In the genomic region with DNA sequence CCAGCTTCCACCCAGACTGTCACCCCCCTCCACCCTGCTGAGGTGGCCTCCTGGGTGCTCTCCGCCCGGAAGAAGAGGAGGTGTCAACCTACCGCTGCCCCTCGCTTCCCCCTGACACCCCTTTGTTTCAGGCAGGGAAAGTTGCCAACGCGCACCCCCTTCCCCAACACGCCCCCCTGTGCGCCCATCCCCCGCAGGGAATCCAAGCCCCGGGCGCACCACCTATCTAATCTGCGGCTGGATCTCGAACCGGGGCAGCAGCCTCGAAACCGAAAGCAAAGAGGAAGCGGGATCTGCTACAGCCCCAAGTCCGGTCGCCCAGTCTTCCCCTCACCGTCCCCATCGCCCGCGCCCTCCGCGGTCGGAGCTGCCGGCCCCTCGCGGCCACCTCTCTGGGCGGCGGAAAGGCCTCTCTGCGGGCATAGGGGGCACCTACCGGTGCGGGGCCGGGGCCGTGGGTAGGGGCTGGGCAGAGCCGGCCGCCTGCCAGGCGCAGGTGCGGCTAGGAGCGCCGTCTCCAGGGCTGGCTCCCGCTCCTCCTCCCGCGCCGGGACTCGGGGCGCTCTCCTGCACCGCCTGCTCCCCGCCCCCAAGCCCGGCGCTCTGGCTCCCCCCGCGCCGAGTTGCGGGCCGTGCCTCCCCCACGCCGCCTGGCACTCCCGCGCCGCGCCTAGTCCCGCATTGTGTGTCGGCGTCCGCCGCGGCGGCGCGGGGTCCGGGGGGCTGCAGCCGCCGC, we compare ENCODE assay signal across 1 cellular context.
TF ChIP-seq lines count a peak whose summit lies in the region.

No MANE protein-coding gene starts in this region.

TF ChIP-seq in HEK293, 187 proteins besides CTCF, POLR2A, EP300 and RAD21 (continued from another document):
- TF ChIP-seq, protein P1, sequence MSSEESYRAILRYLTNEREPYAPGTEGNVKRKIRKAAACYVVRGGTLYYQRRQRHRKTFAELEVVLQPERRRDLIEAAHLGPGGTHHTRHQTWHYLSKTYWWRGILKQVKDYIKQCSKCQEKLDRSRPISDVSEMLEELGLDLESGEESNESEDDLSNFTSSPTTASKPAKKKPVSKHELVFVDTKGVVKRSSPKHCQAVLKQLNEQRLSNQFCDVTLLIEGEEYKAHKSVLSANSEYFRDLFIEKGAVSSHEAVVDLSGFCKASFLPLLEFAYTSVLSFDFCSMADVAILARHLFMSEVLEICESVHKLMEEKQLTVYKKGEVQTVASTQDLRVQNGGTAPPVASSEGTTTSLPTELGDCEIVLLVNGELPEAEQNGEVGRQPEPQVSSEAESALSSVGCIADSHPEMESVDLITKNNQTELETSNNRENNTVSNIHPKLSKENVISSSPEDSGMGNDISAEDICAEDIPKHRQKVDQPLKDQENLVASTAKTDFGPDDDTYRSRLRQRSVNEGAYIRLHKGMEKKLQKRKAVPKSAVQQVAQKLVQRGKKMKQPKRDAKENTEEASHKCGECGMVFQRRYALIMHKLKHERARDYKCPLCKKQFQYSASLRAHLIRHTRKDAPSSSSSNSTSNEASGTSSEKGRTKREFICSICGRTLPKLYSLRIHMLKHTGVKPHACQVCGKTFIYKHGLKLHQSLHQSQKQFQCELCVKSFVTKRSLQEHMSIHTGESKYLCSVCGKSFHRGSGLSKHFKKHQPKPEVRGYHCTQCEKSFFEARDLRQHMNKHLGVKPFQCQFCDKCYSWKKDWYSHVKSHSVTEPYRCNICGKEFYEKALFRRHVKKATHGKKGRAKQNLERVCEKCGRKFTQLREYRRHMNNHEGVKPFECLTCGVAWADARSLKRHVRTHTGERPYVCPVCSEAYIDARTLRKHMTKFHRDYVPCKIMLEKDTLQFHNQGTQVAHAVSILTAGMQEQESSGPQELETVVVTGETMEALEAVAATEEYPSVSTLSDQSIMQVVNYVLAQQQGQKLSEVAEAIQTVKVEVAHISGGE (tag by site-specific recombination; conservative IDR thresholded peaks at IDR 0.05; ENCODE audit: low read depth), result peak; percentile 62
- 0 out of 2 replicates have a peak, but pooled peaks have one; percentile 12 for TF ChIP-seq ZFHX2 (tag by site-specific recombination; conservative IDR thresholded peaks at IDR 0.05)
- 0 out of 2 replicates have a peak, but pooled peaks have one; percentile 60 for TF ChIP-seq KLF9 (tag by site-specific recombination; IDR thresholded peaks at IDR 0.05; ENCODE audit: low read depth)
- TF ChIP-seq, protein P2, sequence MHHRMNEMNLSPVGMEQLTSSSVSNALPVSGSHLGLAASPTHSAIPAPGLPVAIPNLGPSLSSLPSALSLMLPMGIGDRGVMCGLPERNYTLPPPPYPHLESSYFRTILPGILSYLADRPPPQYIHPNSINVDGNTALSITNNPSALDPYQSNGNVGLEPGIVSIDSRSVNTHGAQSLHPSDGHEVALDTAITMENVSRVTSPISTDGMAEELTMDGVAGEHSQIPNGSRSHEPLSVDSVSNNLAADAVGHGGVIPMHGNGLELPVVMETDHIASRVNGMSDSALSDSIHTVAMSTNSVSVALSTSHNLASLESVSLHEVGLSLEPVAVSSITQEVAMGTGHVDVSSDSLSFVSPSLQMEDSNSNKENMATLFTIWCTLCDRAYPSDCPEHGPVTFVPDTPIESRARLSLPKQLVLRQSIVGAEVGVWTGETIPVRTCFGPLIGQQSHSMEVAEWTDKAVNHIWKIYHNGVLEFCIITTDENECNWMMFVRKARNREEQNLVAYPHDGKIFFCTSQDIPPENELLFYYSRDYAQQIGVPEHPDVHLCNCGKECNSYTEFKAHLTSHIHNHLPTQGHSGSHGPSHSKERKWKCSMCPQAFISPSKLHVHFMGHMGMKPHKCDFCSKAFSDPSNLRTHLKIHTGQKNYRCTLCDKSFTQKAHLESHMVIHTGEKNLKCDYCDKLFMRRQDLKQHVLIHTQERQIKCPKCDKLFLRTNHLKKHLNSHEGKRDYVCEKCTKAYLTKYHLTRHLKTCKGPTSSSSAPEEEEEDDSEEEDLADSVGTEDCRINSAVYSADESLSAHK (tag by site-specific recombination; IDR thresholded peaks at IDR 0.05), result no peak
- TF ChIP-seq, protein P3, sequence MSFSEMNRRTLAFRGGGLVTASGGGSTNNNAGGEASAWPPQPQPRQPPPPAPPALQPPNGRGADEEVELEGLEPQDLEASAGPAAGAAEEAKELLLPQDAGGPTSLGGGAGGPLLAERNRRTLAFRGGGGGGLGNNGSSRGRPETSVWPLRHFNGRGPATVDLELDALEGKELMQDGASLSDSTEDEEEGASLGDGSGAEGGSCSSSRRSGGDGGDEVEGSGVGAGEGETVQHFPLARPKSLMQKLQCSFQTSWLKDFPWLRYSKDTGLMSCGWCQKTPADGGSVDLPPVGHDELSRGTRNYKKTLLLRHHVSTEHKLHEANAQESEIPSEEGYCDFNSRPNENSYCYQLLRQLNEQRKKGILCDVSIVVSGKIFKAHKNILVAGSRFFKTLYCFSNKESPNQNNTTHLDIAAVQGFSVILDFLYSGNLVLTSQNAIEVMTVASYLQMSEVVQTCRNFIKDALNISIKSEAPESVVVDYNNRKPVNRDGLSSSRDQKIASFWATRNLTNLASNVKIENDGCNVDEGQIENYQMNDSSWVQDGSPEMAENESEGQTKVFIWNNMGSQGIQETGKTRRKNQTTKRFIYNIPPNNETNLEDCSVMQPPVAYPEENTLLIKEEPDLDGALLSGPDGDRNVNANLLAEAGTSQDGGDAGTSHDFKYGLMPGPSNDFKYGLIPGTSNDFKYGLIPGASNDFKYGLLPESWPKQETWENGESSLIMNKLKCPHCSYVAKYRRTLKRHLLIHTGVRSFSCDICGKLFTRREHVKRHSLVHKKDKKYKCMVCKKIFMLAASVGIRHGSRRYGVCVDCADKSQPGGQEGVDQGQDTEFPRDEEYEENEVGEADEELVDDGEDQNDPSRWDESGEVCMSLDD (tag by site-specific recombination; IDR thresholded peaks at IDR 0.05), result no peak; the same call in none of the 2 replicates
- TF ChIP-seq, protein P4, sequence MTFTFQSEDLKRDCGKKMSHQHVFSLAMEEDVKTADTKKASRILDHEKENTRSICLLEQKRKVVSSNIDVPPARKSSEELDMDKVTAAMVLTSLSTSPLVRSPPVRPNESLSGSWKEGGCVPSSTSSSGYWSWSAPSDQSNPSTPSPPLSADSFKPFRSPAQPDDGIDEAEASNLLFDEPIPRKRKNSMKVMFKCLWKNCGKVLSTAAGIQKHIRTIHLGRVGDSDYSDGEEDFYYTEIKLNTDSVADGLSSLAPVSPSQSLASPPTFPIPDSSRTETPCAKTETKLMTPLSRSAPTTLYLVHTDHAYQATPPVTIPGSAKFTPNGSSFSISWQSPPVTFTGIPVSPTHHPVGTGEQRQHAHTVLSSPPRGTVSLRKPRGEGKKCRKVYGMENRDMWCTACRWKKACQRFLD (tag by site-specific recombination; IDR thresholded peaks at IDR 0.05), result no peak
- peak; percentile 59 for TF ChIP-seq ZBTB17 (tag by site-specific recombination; IDR thresholded peaks at IDR 0.05)
- TF ChIP-seq ZBTB20 (tag by site-specific recombination; IDR thresholded peaks at IDR 0.05), result 0 out of 2 replicates have a peak, but pooled peaks have one; percentile 4
- TF ChIP-seq ZNF423 (tag by site-specific recombination; IDR thresholded peaks at IDR 0.05), result 0 out of 2 replicates have a peak, but pooled peaks have one; percentile 11
- TF ChIP-seq ZIC2 (tag by site-specific recombination; IDR thresholded peaks at IDR 0.05), result peak; percentile 48; the same call in 1 of the 2 replicates
